Comparison of ENCODE assay signal across 8 cellular contexts in genomic region chr1:179365342-179366092, GRCh38. TPM values are rescaled to one million over a fixed set of nuclear protein-coding genes. Genes with fewer than 3 reads are reported as not detected.
A peak's percentile ranks its signal among the peaks of the same experiment; 100 is the strongest.
DNase-seq lines count a peak whose midpoint lies in the region; ATAC-seq and TF ChIP-seq lines count a peak whose summit lies in the region.

TSS of gene AXDND1 (plus strand) at chr1:179365971. CDS start at chr1:179366510, 539 bp downstream.

- peaks cover 3 to 15% (median 9%) of the 10 kb centered on the region in 4 donors for H3K4me1 Mint-ChIP-seq in CD4-positive, CD25-positive, alpha-beta regulatory T cell
- peaks cover 12% of the 10 kb centered on the region for H3K4me1 Mint-ChIP-seq in activated CD4-positive, alpha-beta memory T cell treated with anti-CD3 and anti-CD28 coated beads for 36 hours (ENCODE audit: low read depth)

- peaks cover 30% of the 10 kb centered on the region for H3K27me3 Mint-ChIP-seq in CD4-positive, CD25-positive, alpha-beta regulatory T cell
- no peaks in the 10 kb centered on the region for H3K27me3 Mint-ChIP-seq in activated CD4-positive, alpha-beta memory T cell treated with anti-CD3 and anti-CD28 coated beads for 36 hours

- ATAC-seq in CD4-positive, CD25-positive, alpha-beta regulatory T cell (ENCODE audit: low read depth in 2 of 2) = peak; percentile 93
- ATAC-seq in GM19397 (IDR thresholded peaks at IDR 0.05; ENCODE audit: unreplicated experiment) = peak; percentile 96
- peak; percentile 94 for ATAC-seq in HG03565 (IDR thresholded peaks at IDR 0.05; ENCODE audit: unreplicated experiment)
- ATAC-seq in lower lobe of right lung = peak; percentile 97 to 99

- TF ChIP-seq CTCF in lower lobe of right lung (IDR thresholded peaks at IDR 0.05) = peak; percentile 26

- no peaks in the 10 kb centered on the region for H3K27me3 ChIP-seq in CD4-positive, CD25-positive, alpha-beta regulatory T cell (ENCODE audit: control insufficient read depth, insufficient read depth, low read length)
- no peaks in the 10 kb centered on the region for H3K27me3 ChIP-seq in lower lobe of right lung (ENCODE audit: low read depth)

- H3K27ac ChIP-seq in CD4-positive, CD25-positive, alpha-beta regulatory T cell (ENCODE audit: insufficient read depth, low read length, poor library complexity, severe bottlenecking) = peak within 1 kb of the TSS; percentile 98
- peak within 1 kb of the TSS; percentile 93 for H3K27ac ChIP-seq in lower lobe of right lung

- intact Hi-C loops in activated CD4-positive, alpha-beta memory T cell treated with anti-CD3 and anti-CD28 coated beads for 36 hours (cut with micrococcal nuclease) = loop anchor here (1.0 to 5.0 kb wide), 8 partner anchors 48 to 638 kb away; partner anchors contain the start of genes FAM20B, RALGPS2 and SOAT1
- intact Hi-C loops in lower lobe of right lung (cut with DNase I) = no loop called here

- H3K36me3 ChIP-seq in CD4-positive, CD25-positive, alpha-beta regulatory T cell (ENCODE audit: control insufficient read depth, insufficient read depth, low read length) = no peaks in the 10 kb centered on the region
- H3K36me3 ChIP-seq in lower lobe of right lung = no peaks in the 10 kb centered on the region

- H3K4me3 Mint-ChIP-seq in CD4-positive, CD25-positive, alpha-beta regulatory T cell = peak within 1 kb of the TSS; percentile 94 to 99 (median 95)
- H3K4me3 Mint-ChIP-seq in activated CD4-positive, alpha-beta memory T cell treated with anti-CD3 and anti-CD28 coated beads for 36 hours = peak within 1 kb of the TSS; percentile 95

- H3K27ac Mint-ChIP-seq in CD4-positive, CD25-positive, alpha-beta regulatory T cell = peak within 1 kb of the TSS; percentile 99 to 100 (median 99)
- H3K27ac Mint-ChIP-seq in activated CD4-positive, alpha-beta memory T cell treated with anti-CD3 and anti-CD28 coated beads for 36 hours = peak within 1 kb of the TSS; percentile 100

- peak within 1 kb of the TSS; percentile 88 for H3K4me3 ChIP-seq in CD4-positive, CD25-positive, alpha-beta regulatory T cell (ENCODE audit: low read depth, low read length)
- peak within 1 kb of the TSS; percentile 77 for H3K4me3 ChIP-seq in lower lobe of right lung

- H3K4me1 ChIP-seq in CD4-positive, CD25-positive, alpha-beta regulatory T cell (ENCODE audit: control insufficient read depth, insufficient read depth, low read length, poor library complexity, severe bottlenecking) = peaks cover 8% of the 10 kb centered on the region
- H3K4me1 ChIP-seq in lower lobe of right lung = peaks cover 5% of the 10 kb centered on the region

- CTCF ChIA-PET in activated CD4-positive, alpha-beta memory T cell treated with anti-CD3 and anti-CD28 coated beads for 36 hours (lab: Charles Lee) = interaction anchor here (1.0 to 6.8 kb wide), 4 partner anchors 114 to 449 kb away, joined by 3 to 75 read pairs (median 6); partner anchors contain the start of gene TOR3A

- no peaks in the 10 kb centered on the region for H3K9me3 ChIP-seq in CD4-positive, CD25-positive, alpha-beta regulatory T cell (ENCODE audit: control insufficient read depth in 2 of 2, low read length in 2 of 2)
- no peaks in the 10 kb centered on the region for H3K9me3 ChIP-seq in lower lobe of right lung

- DNase-seq in CD4-positive, CD25-positive, alpha-beta regulatory T cell = peak; percentile 81 to 94 (median 93)
- DNase-seq in NCI-H748 treated with DMSO at 0.1 percent for 48 hours (lab: John Stamatoyannopoulos, UW) (peak; percentile 48), ecto neural progenitor cell (ENCODE audit: low spot score) (peak; percentile 82), lower lobe of right lung (peak; percentile 94)
- DNase-seq in activated CD4-positive, alpha-beta memory T cell treated with anti-CD3 and anti-CD28 coated beads for 36 hours = peak; percentile 93
- DNase-seq in stimulated activated CD4-positive, alpha-beta T cell treated with anti-CD3 and anti-CD28 coated beads, TNF-alpha, amount 100 ng/mL, for 24 hours (ENCODE audit: low read depth in 3 of 3) = peak; percentile 72 to 83 (median 73)

- POLR2A ChIA-PET in activated CD4-positive, alpha-beta memory T cell treated with anti-CD3 and anti-CD28 coated beads for 36 hours (lab: Charles Lee) = interaction anchor here (0.7 to 1.6 kb wide), 6 partner anchors 18 to 339 kb away, joined by 3 to 4 read pairs (median 3); partner anchors contain the start of genes SOAT1 and TOR3A

- peaks cover 3% of the 10 kb centered on the region for H3K36me3 Mint-ChIP-seq in CD4-positive, CD25-positive, alpha-beta regulatory T cell
- H3K36me3 Mint-ChIP-seq in activated CD4-positive, alpha-beta memory T cell treated with anti-CD3 and anti-CD28 coated beads for 36 hours = no peaks in the 10 kb centered on the region

- no peaks in the 10 kb centered on the region for H3K9me3 Mint-ChIP-seq in CD4-positive, CD25-positive, alpha-beta regulatory T cell
- no peaks in the 10 kb centered on the region for H3K9me3 Mint-ChIP-seq in activated CD4-positive, alpha-beta memory T cell treated with anti-CD3 and anti-CD28 coated beads for 36 hours

RNA-seq across cellular contexts. Expression of gene AXDND1, which starts in this region (rescaled TPM):
- not detected for total RNA-seq in CD4-positive, CD25-positive, alpha-beta regulatory T cell
- polyA plus RNA-seq in CD4-positive, CD25-positive, alpha-beta regulatory T cell = not detected
- total RNA-seq in activated CD4-positive, alpha-beta memory T cell treated with anti-CD3 and anti-CD28 coated beads for 36 hours = under 1 TPM; 0.48 to 0.51 TPM
- 0.59 TPM for total RNA-seq in lower lobe of right lung

Comparison
In these comparisons a context has a peak if more than half of its experiments do, and no peak if none do; other contexts are left out.
1. Peak in every context shown above with its lines: DNase-seq, ATAC-seq, H3K4me3 ChIP-seq and H3K27ac ChIP-seq.
2. Peak in DNase-seq, ATAC-seq, H3K4me3 ChIP-seq and H3K27ac ChIP-seq in CD4-positive, CD25-positive, alpha-beta regulatory T cell; RNA of the gene not detected or under 1 TPM.
3. Peak in DNase-seq in activated CD4-positive, alpha-beta memory T cell treated with anti-CD3 and anti-CD28 coated beads for 36 hours; RNA of the gene not detected or under 1 TPM.
4. Peak in DNase-seq, ATAC-seq, H3K4me3 ChIP-seq and H3K27ac ChIP-seq in lower lobe of right lung; RNA of the gene not detected or under 1 TPM.